In genomic region chr6:26607434-26608230, GRCh38 we compare ENCODE assay signal across 8 cellular contexts. TPM values are rescaled to one million over a fixed set of nuclear protein-coding genes. Genes with fewer than 3 reads are reported as not detected.
DNase-seq lines count a peak whose midpoint lies in the region; ATAC-seq and TF ChIP-seq lines count a peak whose summit lies in the region.

No MANE protein-coding gene starts in this region.

- intact Hi-C loops in tibial artery (cut with DNase I; ENCODE audit: low total_unique reads), result loop anchor here (10.0 kb wide), 1 partner anchor 477 kb away; no protein-coding TSS in a partner anchor

- H3K9ac ChIP-seq in endocrine pancreas (ENCODE audit: control insufficient read depth, insufficient read depth, low read length), result peak overlapping the region; percentile 38

- H3K27ac ChIP-seq in tibial artery, result no peak overlapping the region

- H3K4me3 ChIP-seq in AG04449 (ENCODE audit: low read depth, low read length) (peak overlapping the region; percentile 52), endocrine pancreas (ENCODE audit: control insufficient read depth, insufficient read depth, low read length) (peak overlapping the region; percentile 70), tibial artery (peak overlapping the region in 1 of 2 donors; percentile 25)

- no peaks in the 10 kb centered on the region for H3K36me3 ChIP-seq in endocrine pancreas (ENCODE audit: control insufficient read depth, insufficient read depth, low read length)
- no peaks in the 10 kb centered on the region for H3K36me3 ChIP-seq in tibial artery

- CTCF ChIA-PET in AG04449 (lab: Yijun Ruan, JAX), result interaction anchor here (0.6 to 1.8 kb wide), 16 partner anchors 12 to 518 kb away, joined by 3 to 64 read pairs (median 3); partner anchors contain the start of gene ZNF322

- H3K4me1 ChIP-seq in endocrine pancreas (ENCODE audit: control insufficient read depth, insufficient read depth, low read length), result no peaks in the 10 kb centered on the region
- peaks cover 0 to 5% (median 0%) of the 10 kb centered on the region in 4 donors for H3K4me1 ChIP-seq in tibial artery

- POLR2A ChIA-PET in AG04449 (lab: Yijun Ruan, JAX), result no interaction called here

- H3K9me3 ChIP-seq in endocrine pancreas (ENCODE audit: control insufficient read depth, low read length), result no peaks in the 10 kb centered on the region
- no peaks in the 10 kb centered on the region for H3K9me3 ChIP-seq in tibial artery

- ATAC-seq in GM18502 (IDR thresholded peaks at IDR 0.05; ENCODE audit: poor library complexity, unreplicated experiment), result peak; percentile 64
- ATAC-seq in HG03460 (IDR thresholded peaks at IDR 0.05; ENCODE audit: unreplicated experiment), result peak; percentile 77

- H3K27me3 ChIP-seq in endocrine pancreas (ENCODE audit: control insufficient read depth, insufficient read depth, low read length) (no peaks in the 10 kb centered on the region), tibial artery (peaks cover 0 to 9% of the 10 kb centered on the region in 2 donors)

- DNase-seq in AG04449 (ENCODE audit: low read depth, low spot score), result no peak
- DNase-seq in NCI-H774 (lab: John Stamatoyannopoulos, UW), result peak; percentile 68
- DNase-seq in activated CD4-positive, alpha-beta T cell treated with anti-CD3 and anti-CD28 coated beads, Interleukin-2, amount 50 U/mL, for 48 hours, result peak; percentile 41 to 59
- peak; percentile 58 for DNase-seq in mucosa of gallbladder (ENCODE audit: low spot score)
- DNase-seq in tibial artery, result no peak

- TF ChIP-seq CTCF in AG04449 (IDR thresholded peaks at IDR 0.05; ENCODE audit: insufficient read depth, low read length, missing control alignments), result peak; percentile 62
- TF ChIP-seq CTCF in tibial artery (IDR thresholded peaks at IDR 0.05), result peak; percentile 34 to 48

RNA-seq across cellular contexts. Expression of gene ABT1, which starts 10.9 kb away (rescaled TPM):
- 11.6 TPM for total RNA-seq in mucosa of gallbladder

RNA-seq across cellular contexts. Expression of gene ZNF322, which starts 51.9 kb away (rescaled TPM):
- 31.8 TPM for total RNA-seq in mucosa of gallbladder

Comparison
In these comparisons a context has a peak if more than half of its experiments do, and no peak if none do; other contexts are left out.
1. DNase-seq: peak in NCI-H774 (single experiment), activated CD4-positive, alpha-beta T cell treated with anti-CD3 and anti-CD28 coated beads, Interleukin-2, amount 50 U/mL, for 48 hours (2 of 2) and mucosa of gallbladder (single experiment); none in AG04449 (single experiment) and tibial artery (0 of 2).